In genomic region chrX:155094468-155095061, GRCh38 we compare ENCODE assay signal across 9 cellular contexts.
DNase-seq lines count a peak whose midpoint lies in the region; ATAC-seq and TF ChIP-seq lines count a peak whose summit lies in the region.
"Had no signal": no experiment of that assay in that cellular context is flagged by ENCODE, and none has a peak within 500 bp of the region (broad histone marks: within the 10 kb centered on the region; RNA-seq: fewer than 3 reads in every experiment).

No MANE protein-coding gene starts in this region.

- H3K36me3 ChIP-seq in brain microvascular endothelial cell (replicated peaks): no peaks in the 10 kb centered on the region

- H3K27ac ChIP-seq in brain microvascular endothelial cell: no peak overlapping the region

- H3K36me3 Mint-ChIP-seq in memory B cell: peaks cover 10% of the 10 kb centered on the region

- no peak overlapping the region for H3K4me3 ChIP-seq in brain microvascular endothelial cell (ENCODE audit: low read depth, low read length)

- no peaks in the 10 kb centered on the region for H3K27me3 Mint-ChIP-seq in memory B cell
- H3K27me3 Mint-ChIP-seq: activated naive CD8-positive, alpha-beta T cell had no signal

- no peaks in the 10 kb centered on the region for H3K27me3 ChIP-seq in brain microvascular endothelial cell (replicated peaks)

- TF ChIP-seq CTCF in brain microvascular endothelial cell (IDR thresholded peaks at IDR 0.05; ENCODE audit: low read depth, low read length, missing control alignments): peak; percentile 63

- ATAC-seq in GM21576 (IDR thresholded peaks at IDR 0.05; ENCODE audit: unreplicated experiment) (peak; percentile 84), memory B cell (ENCODE audit: low read depth) (peak; percentile 63), GM21528 (IDR thresholded peaks at IDR 0.05; ENCODE audit: low FRiP score, unreplicated experiment) (no peak)

- H3K9me3 Mint-ChIP-seq in memory B cell: no peaks in the 10 kb centered on the region

- no peaks in the 10 kb centered on the region for H3K4me1 Mint-ChIP-seq in memory B cell

- in situ Hi-C loops in brain microvascular endothelial cell (cut with HindIII; ENCODE audit: low pct_ligation_motif_present, low sequenced_read_pairs): no loop called here

- peak; percentile 9 for DNase-seq in activated CD4-positive, CD25-positive, alpha-beta regulatory T cell treated with anti-CD3 and anti-CD28 coated beads, Interleukin-2, amount 50 U/mL, for 16 hours (ENCODE audit: low read depth, low spot score)
- no peak for DNase-seq in activated CD4-positive, CD25-positive, alpha-beta regulatory T cell (lab: John Stamatoyannopoulos, UW)
- DNase-seq in NCI-H526 (lab: John Stamatoyannopoulos, UW) (peak; percentile 51 to 78), brain microvascular endothelial cell (peak; percentile 6), memory B cell (ENCODE audit: low spot score in 2 of 2) (peak in 1 of 2 donors; percentile 4), middle frontal gyrus (ENCODE audit: extremely low spot score, low spot score) (no peak)

- no peak overlapping the region for H3K27ac Mint-ChIP-seq in memory B cell
- H3K27ac Mint-ChIP-seq: activated naive CD8-positive, alpha-beta T cell had no signal

- H3K4me3 Mint-ChIP-seq in memory B cell: no peak overlapping the region
- H3K4me3 Mint-ChIP-seq: activated naive CD8-positive, alpha-beta T cell had no signal

Comparison
In these comparisons a context has a peak if more than half of its experiments do, and no peak if none do; other contexts are left out.
1. DNase-seq: peak in activated CD4-positive, CD25-positive, alpha-beta regulatory T cell treated with anti-CD3 and anti-CD28 coated beads, Interleukin-2, amount 50 U/mL, for 16 hours (single experiment), NCI-H526 (2 of 2) and brain microvascular endothelial cell (single experiment); none in activated CD4-positive, CD25-positive, alpha-beta regulatory T cell (0 of 4) and middle frontal gyrus (single experiment).